1 cellular context compared by ENCODE assay signal in genomic region chr20:36344517-36345132, GRCh38.
TF ChIP-seq lines count a peak whose summit lies in the region.

No MANE protein-coding gene starts in this region.

TF ChIP-seq in HepG2, 621 proteins besides CTCF, POLR2A, EP300 and RAD21 (continued from another document and continues in another):
- TF ChIP-seq NFAT5 (CRISPR knock-in tag; IDR thresholded peaks at IDR 0.05): peak; percentile 93; the same call in 1 of the 2 replicates
- TF ChIP-seq ZBTB42 (CRISPR knock-in tag; IDR thresholded peaks at IDR 0.05): 0 out of 2 replicates have a peak, but pooled peaks have one; percentile 58
- no peak for TF ChIP-seq TBL1XR1 (IDR thresholded peaks at IDR 0.05; ENCODE audit: borderline replicate concordance, low read length, partially characterized antibody)
- TF ChIP-seq SOX5 (CRISPR knock-in tag; IDR thresholded peaks at IDR 0.05; ENCODE audit: borderline replicate concordance): peak; percentile 57; the same call in 1 of the 2 replicates
- TF ChIP-seq THYN1 (CRISPR knock-in tag; IDR thresholded peaks at IDR 0.05; ENCODE audit: borderline replicate concordance, low read depth): no peak
- TF ChIP-seq MIER3 (CRISPR knock-in tag; IDR thresholded peaks at IDR 0.05; ENCODE audit: borderline replicate concordance): 0 out of 2 replicates have a peak, but pooled peaks have one; percentile 47
- 0 out of 2 replicates have a peak, but pooled peaks have one; percentile 13 for TF ChIP-seq HDAC1 (CRISPR knock-in tag; IDR thresholded peaks at IDR 0.05)
- TF ChIP-seq GLMP (CRISPR knock-in tag; IDR thresholded peaks at IDR 0.05; ENCODE audit: borderline replicate concordance): peak; percentile 77; the same call in 1 of the 2 replicates
- no peak for TF ChIP-seq CENPX (CRISPR knock-in tag; IDR thresholded peaks at IDR 0.05)
- no peak for TF ChIP-seq PLRG1 (conservative IDR thresholded peaks at IDR 0.05)
- TF ChIP-seq MTF1 (CRISPR knock-in tag; IDR thresholded peaks at IDR 0.05): peak; percentile 79; the same call in 1 of the 2 replicates
- peak; percentile 87; the same call in 1 of the 2 replicates for TF ChIP-seq ATF2 (CRISPR knock-in tag; IDR thresholded peaks at IDR 0.05)
- TF ChIP-seq ZSCAN9 (CRISPR knock-in tag; IDR thresholded peaks at IDR 0.05; ENCODE audit: borderline replicate concordance): peak; percentile 99
- peak; percentile 85 for TF ChIP-seq ZSCAN20 (CRISPR knock-in tag; IDR thresholded peaks at IDR 0.05; ENCODE audit: borderline replicate concordance)
- TF ChIP-seq ZNF367 (CRISPR knock-in tag; IDR thresholded peaks at IDR 0.05; ENCODE audit: borderline replicate concordance): peak; percentile 72; the same call in 1 of the 2 replicates
- peak; percentile 79 for TF ChIP-seq SIX4 (CRISPR knock-in tag; IDR thresholded peaks at IDR 0.05)
- TF ChIP-seq ERF (CRISPR knock-in tag; IDR thresholded peaks at IDR 0.05): peak; percentile 96
- TF ChIP-seq ZNF292 (CRISPR knock-in tag; IDR thresholded peaks at IDR 0.05; ENCODE audit: borderline replicate concordance, low read depth): no peak
- peak; percentile 43; the same call in 1 of the 2 replicates for TF ChIP-seq ZBTB10 (CRISPR knock-in tag; IDR thresholded peaks at IDR 0.05; ENCODE audit: borderline replicate concordance)
- TF ChIP-seq ZNF136 (CRISPR knock-in tag; IDR thresholded peaks at IDR 0.05; ENCODE audit: low read depth): peak; percentile 82; the same call in 1 of the 2 replicates
- peak; percentile 60; the same call in 1 of the 2 replicates for TF ChIP-seq ZFP91 (CRISPR knock-in tag; IDR thresholded peaks at IDR 0.05; ENCODE audit: borderline replicate concordance)
- no peak for TF ChIP-seq ESRRA (CRISPR knock-in tag; IDR thresholded peaks at IDR 0.05; ENCODE audit: low read depth)
- TF ChIP-seq KDM5B (CRISPR knock-in tag; IDR thresholded peaks at IDR 0.05; ENCODE audit: borderline replicate concordance): peak; percentile 84; the same call in 1 of the 2 replicates
- TF ChIP-seq DBP (CRISPR knock-in tag; IDR thresholded peaks at IDR 0.05; ENCODE audit: not compliant biosample characterization): peak; percentile 62
- peak; percentile 98 for TF ChIP-seq SMAD3 (CRISPR knock-in tag; IDR thresholded peaks at IDR 0.05)
- peak; percentile 63; the same call in 1 of the 2 replicates for TF ChIP-seq FOXO1 (CRISPR knock-in tag; IDR thresholded peaks at IDR 0.05)
- no peak for TF ChIP-seq SALL2 (CRISPR knock-in tag; IDR thresholded peaks at IDR 0.05)
- peak; percentile 50; the same call in 1 of the 2 replicates for TF ChIP-seq IRF9 (CRISPR knock-in tag; IDR thresholded peaks at IDR 0.05; ENCODE audit: borderline replicate concordance)
- no peak for TF ChIP-seq AKAP8 (CRISPR knock-in tag; IDR thresholded peaks at IDR 0.05)
- 0 out of 2 replicates have a peak, but pooled peaks have one; percentile 46 for TF ChIP-seq ZNF761 (CRISPR knock-in tag; conservative IDR thresholded peaks at IDR 0.05)
- peak; percentile 85 for TF ChIP-seq GLI4 (CRISPR knock-in tag; IDR thresholded peaks at IDR 0.05; ENCODE audit: borderline replicate concordance)
- TF ChIP-seq AHR (CRISPR knock-in tag; IDR thresholded peaks at IDR 0.05): peak; percentile 97; the same call in 1 of the 2 replicates
- peak; percentile 98 for TF ChIP-seq BORCS8-MEF2B (CRISPR knock-in tag; IDR thresholded peaks at IDR 0.05)
- no peak for TF ChIP-seq RBFOX2 (IDR thresholded peaks at IDR 0.05; ENCODE audit: low read depth, low read length)
- TF ChIP-seq ZBTB38 (CRISPR knock-in tag; IDR thresholded peaks at IDR 0.05): no peak
- TF ChIP-seq ZBTB1 (CRISPR knock-in tag; IDR thresholded peaks at IDR 0.05; ENCODE audit: borderline replicate concordance): peak; percentile 88; the same call in 1 of the 2 replicates
- TF ChIP-seq SNAPC5 (CRISPR knock-in tag; IDR thresholded peaks at IDR 0.05; ENCODE audit: borderline replicate concordance): no peak
- no peak for TF ChIP-seq CBX2 (IDR thresholded peaks at IDR 0.05; ENCODE audit: low read depth, low read length)
- 0 out of 2 replicates have a peak, but pooled peaks have one; percentile 19 for TF ChIP-seq CBX2 (CRISPR knock-in tag; IDR thresholded peaks at IDR 0.05; ENCODE audit: low read depth)
- peak; percentile 91 for TF ChIP-seq NRL (CRISPR knock-in tag; IDR thresholded peaks at IDR 0.05; ENCODE audit: borderline replicate concordance)
